9 cellular contexts compared by ENCODE assay signal in the genomic region with DNA sequence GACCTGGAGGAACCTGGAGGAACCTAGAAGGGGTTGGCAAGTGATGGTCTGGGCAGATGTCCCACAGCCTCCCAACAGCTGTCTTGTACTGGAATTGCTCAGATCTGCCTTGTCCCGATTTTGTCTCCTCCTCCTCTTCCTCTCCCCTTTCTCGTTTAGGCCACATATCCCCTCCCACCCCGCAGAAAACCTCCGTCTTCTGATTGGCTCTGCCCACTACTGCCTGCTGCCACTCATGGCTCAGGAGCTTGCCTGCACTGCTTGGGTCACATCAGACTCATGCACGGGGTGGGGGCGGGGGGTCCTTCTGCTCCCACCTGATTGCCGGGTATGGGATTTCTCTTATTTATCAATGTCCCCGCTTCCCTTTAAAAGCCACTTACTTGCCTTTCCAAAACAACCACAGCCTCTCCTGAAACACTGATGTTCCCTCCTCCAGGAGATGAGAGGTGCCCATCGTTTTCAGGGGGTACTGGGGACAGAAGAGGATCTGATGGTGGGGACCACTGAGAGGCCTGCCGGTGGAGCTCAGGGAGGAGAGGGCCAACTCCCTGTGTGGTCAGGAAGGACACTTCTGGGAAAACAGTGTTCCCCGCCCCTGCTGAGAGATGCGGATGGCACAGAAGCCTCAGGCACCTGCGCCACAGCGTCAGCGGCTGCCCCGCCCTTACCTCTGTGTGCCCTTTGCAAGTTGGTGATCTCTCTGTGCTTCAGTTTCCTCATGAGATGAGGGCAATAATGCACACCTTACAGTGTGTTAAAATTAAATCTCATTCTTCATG. TPM values are rescaled to one million over a fixed set of nuclear protein-coding genes. Genes with fewer than 3 reads are reported as not detected.
DNase-seq lines count a peak whose midpoint lies in the region; ATAC-seq and TF ChIP-seq lines count a peak whose summit lies in the region.
"Had no signal": no experiment of that assay in that cellular context is flagged by ENCODE, and none has a peak within 500 bp of the region (broad histone marks: within the 10 kb centered on the region; RNA-seq: fewer than 3 reads in every experiment).

No MANE protein-coding gene starts in this region.

- DNase-seq in NCI-H510A treated with DMSO at 0.1 percent for 48 hours (lab: John Stamatoyannopoulos, UW) (peak; percentile 37), NCI-H510A (lab: John Stamatoyannopoulos, UW) (no peak), left ventricle myocardium inferior (no peak)
- DNase-seq in T-helper 2 cell treated with Interferon-gamma antibody and Interleukin-4, amounts not matched to agents 5 μg/mL and 100 μg/mL, for 36 hours (ENCODE audit: low spot score): no peak
- DNase-seq: trophoblast cell had no signal

- H3K27ac Mint-ChIP-seq in T-helper 2 cell treated with Interferon-gamma antibody and Interleukin-4, amounts not matched to agents 5 μg/mL and 100 μg/mL, for 36 hours: peak overlapping the region; percentile 58
- peak overlapping the region; percentile 88 for H3K27ac Mint-ChIP-seq in stimulated activated memory B cell treated with anti-CD40 and anti-IgM and Interleukin-4, amounts not matched to agents 10 μg/mL and 1 μg/mL and 100 μg/mL, for 72 hours

- no peaks in the 10 kb centered on the region for H3K9me3 ChIP-seq in left ventricle myocardium inferior (replicated peaks)

- peaks cover 53% of the 10 kb centered on the region for H3K4me1 Mint-ChIP-seq in T-helper 2 cell treated with Interferon-gamma antibody and Interleukin-4, amounts not matched to agents 5 μg/mL and 100 μg/mL, for 36 hours (ENCODE audit: low read depth)
- H3K4me1 Mint-ChIP-seq in stimulated activated memory B cell treated with anti-CD40 and anti-IgM and Interleukin-4, amounts not matched to agents 10 μg/mL and 1 μg/mL and 100 μg/mL, for 72 hours: peaks cover 52% of the 10 kb centered on the region

- H3K4me3 Mint-ChIP-seq in T-helper 2 cell treated with Interferon-gamma antibody and Interleukin-4, amounts not matched to agents 5 μg/mL and 100 μg/mL, for 36 hours: no peak overlapping the region
- H3K4me3 Mint-ChIP-seq in stimulated activated memory B cell treated with anti-CD40 and anti-IgM and Interleukin-4, amounts not matched to agents 10 μg/mL and 1 μg/mL and 100 μg/mL, for 72 hours: no peak overlapping the region

- TF ChIP-seq CTCF in left ventricle myocardium inferior (IDR thresholded peaks at IDR 0.05; ENCODE audit: borderline replicate concordance): no peak

- intact Hi-C loops in left ventricle myocardium inferior (cut with micrococcal nuclease): no loop called here

- no peaks in the 10 kb centered on the region for H3K9me3 Mint-ChIP-seq in T-helper 2 cell treated with Interferon-gamma antibody and Interleukin-4, amounts not matched to agents 5 μg/mL and 100 μg/mL, for 36 hours
- no peaks in the 10 kb centered on the region for H3K9me3 Mint-ChIP-seq in stimulated activated memory B cell treated with anti-CD40 and anti-IgM and Interleukin-4, amounts not matched to agents 10 μg/mL and 1 μg/mL and 100 μg/mL, for 72 hours

- peak overlapping the region; percentile 94 for H3K27ac ChIP-seq in left ventricle myocardium inferior (replicated peaks)

- no peaks in the 10 kb centered on the region for H3K27me3 ChIP-seq in left ventricle myocardium inferior (ENCODE audit: low read depth)

- peak overlapping the region; percentile 38 for H3K4me3 ChIP-seq in left ventricle myocardium inferior

- ATAC-seq in stimulated activated memory B cell treated with anti-CD40 and anti-IgM and Interleukin-4, amounts not matched to agents 10 μg/mL and 1 μg/mL and 100 μg/mL, for 72 hours: no peak
- ATAC-seq in HG02884 (IDR thresholded peaks at IDR 0.05; ENCODE audit: unreplicated experiment) (no peak), HG03135 (IDR thresholded peaks at IDR 0.05; ENCODE audit: unreplicated experiment) (no peak), HG02610 (IDR thresholded peaks at IDR 0.05; ENCODE audit: unreplicated experiment) (no peak)

- H3K36me3 Mint-ChIP-seq in T-helper 2 cell treated with Interferon-gamma antibody and Interleukin-4, amounts not matched to agents 5 μg/mL and 100 μg/mL, for 36 hours (ENCODE audit: low read depth): no peaks in the 10 kb centered on the region
- H3K36me3 Mint-ChIP-seq in stimulated activated memory B cell treated with anti-CD40 and anti-IgM and Interleukin-4, amounts not matched to agents 10 μg/mL and 1 μg/mL and 100 μg/mL, for 72 hours: peaks cover 48% of the 10 kb centered on the region

- H3K27me3 Mint-ChIP-seq in T-helper 2 cell treated with Interferon-gamma antibody and Interleukin-4, amounts not matched to agents 5 μg/mL and 100 μg/mL, for 36 hours (ENCODE audit: low read depth): no peaks in the 10 kb centered on the region
- H3K27me3 Mint-ChIP-seq in stimulated activated memory B cell treated with anti-CD40 and anti-IgM and Interleukin-4, amounts not matched to agents 10 μg/mL and 1 μg/mL and 100 μg/mL, for 72 hours: no peaks in the 10 kb centered on the region

- peaks cover 22% of the 10 kb centered on the region for H3K36me3 ChIP-seq in left ventricle myocardium inferior

- peaks cover 93% of the 10 kb centered on the region for H3K4me1 ChIP-seq in left ventricle myocardium inferior

RNA-seq across cellular contexts. Expression of gene TOM1, which starts 14.7 kb away (rescaled TPM):
- 68.0 TPM for total RNA-seq in left ventricle myocardium inferior

RNA-seq across cellular contexts. Expression of gene HMGXB4, which starts 57.1 kb away (rescaled TPM):
- 8.6 TPM for total RNA-seq in left ventricle myocardium inferior
